In the genomic region with DNA sequence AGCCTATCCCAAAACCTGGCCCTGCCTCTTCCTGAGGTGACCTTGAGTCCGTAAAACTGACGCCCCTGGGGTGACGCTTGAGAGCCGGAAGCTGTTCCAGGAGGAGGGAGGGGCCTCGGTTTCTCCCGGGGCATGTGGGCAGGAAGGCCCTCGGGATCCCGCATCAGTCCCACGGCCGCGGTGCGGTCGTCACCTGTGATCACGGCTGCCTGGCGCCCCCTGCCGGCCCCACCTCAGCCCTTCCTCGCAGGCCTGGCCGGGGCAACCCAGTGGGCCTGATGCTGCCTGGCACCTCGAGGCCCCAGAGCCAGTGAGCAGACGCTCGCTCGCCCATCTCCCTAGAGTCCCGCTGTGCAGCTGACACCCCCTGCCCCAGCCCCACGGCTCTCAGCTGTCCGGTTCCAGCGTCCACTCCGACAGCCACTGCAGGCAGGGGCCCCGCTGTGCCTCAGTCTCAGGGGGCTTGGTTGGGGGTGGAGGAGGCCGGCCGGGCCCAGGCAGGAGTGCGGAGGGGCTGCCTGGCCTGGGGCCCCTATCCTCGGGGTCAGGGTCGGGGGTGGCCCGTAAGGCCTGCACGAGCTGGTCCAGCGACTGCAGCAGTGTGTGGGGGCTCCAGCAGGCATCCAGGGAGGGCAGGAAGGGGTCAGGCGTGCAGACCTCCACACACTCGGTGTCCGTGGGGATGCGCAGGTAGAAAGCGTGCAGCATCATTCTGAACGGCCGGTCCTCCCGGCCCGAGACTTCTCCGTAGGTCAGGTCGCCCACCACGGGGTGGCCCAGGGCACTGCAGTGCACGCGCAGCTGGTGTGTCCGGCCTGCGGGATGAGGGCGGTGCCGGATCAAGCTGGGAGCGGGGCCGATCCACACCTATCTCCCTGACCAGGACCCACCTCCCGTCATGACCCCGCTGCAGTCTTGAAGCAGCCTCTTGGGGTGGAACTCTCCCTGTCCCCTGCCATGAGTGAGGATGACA, we compare ENCODE assay signal across 8 cellular contexts. TPM values are rescaled to one million over a fixed set of nuclear protein-coding genes. Genes with fewer than 3 reads are reported as not detected.
DNase-seq lines count a peak whose midpoint lies in the region; ATAC-seq and TF ChIP-seq lines count a peak whose summit lies in the region.

No MANE protein-coding gene starts in this region.

- H3K27ac ChIP-seq in BLaER1 treated with 17β-estradiol and CSF1 and Interleukin-3, amounts not matched to agents 10 nM and 100 nM, result no peak overlapping the region
- H3K27ac ChIP-seq in brain microvascular endothelial cell, result no peak overlapping the region

- peaks cover 34 to 72% (median 60%) of the 10 kb centered on the region in 10 experiments for H3K4me1 ChIP-seq in BLaER1 treated with 17β-estradiol and CSF1 and Interleukin-3, amounts not matched to agents 10 nM and 100 nM

- no peaks in the 10 kb centered on the region for H3K9me3 ChIP-seq in BLaER1 treated with 17β-estradiol and CSF1 and Interleukin-3, amounts not matched to agents 10 nM and 100 nM (replicated peaks in 1 of 11)

- TF ChIP-seq CTCF in WI38 (IDR thresholded peaks at IDR 0.05; ENCODE audit: low read depth, low read length), result peak; percentile 70
- TF ChIP-seq CTCF in brain microvascular endothelial cell (IDR thresholded peaks at IDR 0.05; ENCODE audit: low read depth, low read length, missing control alignments), result peak; percentile 76

- H4K20me1 ChIP-seq in BLaER1 treated with 17β-estradiol and CSF1 and Interleukin-3, amounts not matched to agents 10 nM and 100 nM, result peaks cover 6 to 93% (median 69%) of the 10 kb centered on the region in 11 experiments; a peak in 21 of 22 replicates

- peaks cover 10 to 46% (median 32%) of the 10 kb centered on the region in 11 experiments; a peak in 20 of 22 replicates for H3K36me3 ChIP-seq in BLaER1 treated with 17β-estradiol and CSF1 and Interleukin-3, amounts not matched to agents 10 nM and 100 nM
- peaks cover 16% of the 10 kb centered on the region for H3K36me3 ChIP-seq in brain microvascular endothelial cell (replicated peaks)

- peaks cover 0 to 11% (median 0%) of the 10 kb centered on the region in 11 experiments; a peak in 2 of 22 replicates for H3K27me3 ChIP-seq in BLaER1 treated with 17β-estradiol and CSF1 and Interleukin-3, amounts not matched to agents 10 nM and 100 nM
- no peaks in the 10 kb centered on the region for H3K27me3 ChIP-seq in brain microvascular endothelial cell (replicated peaks)

- peak overlapping the region in 10 of 11 experiments; percentile 18 to 97 (median 54); a peak in 21 of 22 replicates for H3K4me2 ChIP-seq in BLaER1 treated with 17β-estradiol and CSF1 and Interleukin-3, amounts not matched to agents 10 nM and 100 nM

- ATAC-seq in HG02981 (IDR thresholded peaks at IDR 0.05; ENCODE audit: unreplicated experiment) (no peak), HG02623 (IDR thresholded peaks at IDR 0.05; ENCODE audit: unreplicated experiment) (no peak)

- in situ Hi-C loops in brain microvascular endothelial cell (cut with HindIII; ENCODE audit: low pct_ligation_motif_present, low sequenced_read_pairs), result no loop called here

- H3K9ac ChIP-seq in BLaER1 treated with 17β-estradiol and CSF1 and Interleukin-3, amounts not matched to agents 10 nM and 100 nM, result peak overlapping the region in 9 of 11 experiments; percentile 15 to 96 (median 92); a peak in 11 of 22 replicates

- DNase-seq in HT1080 (ENCODE audit: low read depth) (peak; percentile 51), brain microvascular endothelial cell (peak; percentile 27), islet precursor cell (peak; percentile 87)
- peak; percentile 83 to 86 for DNase-seq in stimulated activated CD4-positive, alpha-beta T cell treated with anti-CD3 and anti-CD28 coated beads, Interleukin-2, amount 100 ng/mL, for 24 hours

- H3K4me3 ChIP-seq in BLaER1 treated with 17β-estradiol and CSF1 and Interleukin-3, amounts not matched to agents 10 nM and 100 nM, result no peak overlapping the region
- H3K4me3 ChIP-seq in WI38 (ENCODE audit: low read depth, low read length) (no peak overlapping the region), brain microvascular endothelial cell (ENCODE audit: low read depth, low read length) (no peak overlapping the region)

RNA-seq across cellular contexts. Expression of a gene that starts 2.3 kb away (rescaled TPM):
- total RNA-seq in HT1080 (2014; rRNA removed; shearing (Covaris generic)), result 84.1 and 114 TPM in 2 replicates
- polyA plus RNA-seq in HT1080 (2015; cell fraction: cytosol; rRNA removed), result 34.6 and 36.7 TPM in 2 replicates
- 34.7 and 40.1 TPM in 2 replicates for polyA plus RNA-seq in HT1080 (2015; cell fraction: nucleus; rRNA removed)

RNA-seq across cellular contexts. Expression of a gene that starts 2.6 kb away (rescaled TPM):
- 41.6 and 45.6 TPM in 2 replicates for total RNA-seq in HT1080 (2014; rRNA removed; shearing (Covaris generic))
- polyA plus RNA-seq in HT1080 (2015; cell fraction: cytosol; rRNA removed), result 16.0 and 24.8 TPM in 2 replicates
- polyA plus RNA-seq in HT1080 (2015; cell fraction: nucleus; rRNA removed), result 149 and 164 TPM in 2 replicates

RNA-seq across cellular contexts. Expression of a gene that starts 14.7 kb away (rescaled TPM):
- not detected in 2 replicates for total RNA-seq in HT1080 (2014; rRNA removed; shearing (Covaris generic))
- not detected in 2 replicates for polyA plus RNA-seq in HT1080 (2015; cell fraction: cytosol; rRNA removed)
- polyA plus RNA-seq in HT1080 (2015; cell fraction: nucleus; rRNA removed), result not detected in 2 replicates

RNA-seq across cellular contexts. Expression of a gene that starts 25.3 kb away (rescaled TPM):
- total RNA-seq in HT1080 (2014; rRNA removed; shearing (Covaris generic)), result 0.23 TPM in 1 of 2 replicates, not detected in the other
- 0.10 and 0.20 TPM in 2 replicates for polyA plus RNA-seq in HT1080 (2015; cell fraction: cytosol; rRNA removed)
- polyA plus RNA-seq in HT1080 (2015; cell fraction: nucleus; rRNA removed), result 0.38 and 1.6 TPM in 2 replicates

RNA-seq across cellular contexts. Expression of a gene that starts 45.1 kb away (rescaled TPM):
- 33.1 and 35.7 TPM in 2 replicates for total RNA-seq in HT1080 (2014; rRNA removed; shearing (Covaris generic))
- polyA plus RNA-seq in HT1080 (2015; cell fraction: cytosol; rRNA removed), result 14.0 and 17.6 TPM in 2 replicates
- polyA plus RNA-seq in HT1080 (2015; cell fraction: nucleus; rRNA removed), result 44.9 and 47.3 TPM in 2 replicates

Comparison
In these comparisons a context has a peak if more than half of its experiments do, and no peak if none do; other contexts are left out.
1. DNase-seq: peak in every context shown above with its lines; median percentile 87 in islet precursor cell; 84 in stimulated activated CD4-positive, alpha-beta T cell treated with anti-CD3 and anti-CD28 coated beads, Interleukin-2, amount 100 ng/mL, for 24 hours; 51 in HT1080; 27 in brain microvascular endothelial cell.